ENCODE assay signal across 9 cellular contexts in the genomic region with DNA sequence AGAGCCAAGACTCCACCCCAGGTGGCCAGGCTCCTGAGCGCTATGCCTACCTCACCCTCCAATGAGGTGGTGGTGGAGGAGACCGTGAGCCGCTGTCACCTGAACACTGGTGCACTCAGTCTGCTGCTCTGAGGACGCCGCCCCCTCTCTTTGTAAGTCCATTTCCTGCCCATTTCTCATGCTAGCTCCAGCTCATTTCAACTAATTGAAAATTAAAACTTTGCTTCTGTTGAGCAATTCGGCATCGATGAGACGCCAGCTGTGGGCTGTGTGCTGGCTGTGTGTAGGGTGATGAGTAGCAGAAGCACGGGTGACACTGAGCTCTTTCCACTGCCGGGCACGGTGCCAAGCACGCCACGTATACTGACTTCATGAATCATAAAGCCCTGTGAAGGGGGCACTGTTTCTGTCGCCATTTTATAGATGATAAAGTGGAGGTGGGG. TPM values are rescaled to one million over a fixed set of nuclear protein-coding genes. Genes with fewer than 3 reads are reported as not detected.
A peak's percentile ranks its signal among the peaks of the same experiment; 100 is the strongest.
DNase-seq lines count a peak whose midpoint lies in the region; ATAC-seq, FAIRE-seq and TF ChIP-seq lines count a peak whose summit lies in the region.
"Had no signal": no experiment of that assay in that cellular context is flagged by ENCODE, and none has a peak within 500 bp of the region (broad histone marks: within the 10 kb centered on the region; RNA-seq: fewer than 3 reads in every experiment).

No MANE protein-coding gene starts in this region.

- TF ChIP-seq EP300 in upper lobe of left lung (IDR thresholded peaks at IDR 0.05): no peak

- dilution Hi-C loops in endothelial cell of umbilical vein (cut with MboI; ENCODE audit: extremely low pct_ligation_motif_present, low sequenced_read_pairs): no loop called here

- peaks cover 43% of the 10 kb centered on the region for H3K4me1 ChIP-seq in endothelial cell of umbilical vein (ENCODE audit: control insufficient read depth, extremely low read depth, insufficient read depth, low read length)
- H3K4me1 ChIP-seq in psoas muscle: peaks cover 21% of the 10 kb centered on the region
- H3K4me1 ChIP-seq in upper lobe of left lung: peaks cover 97 to 99% (median 99%) of the 10 kb centered on the region in 4 donors

- peak; percentile 77 for DNase-seq in AG20443 (ENCODE audit: low spot score)
- peak; percentile 76 for DNase-seq in NCI-H1105 (lab: John Stamatoyannopoulos, UW)
- DNase-seq in activated CD8-positive, alpha-beta memory T cell treated with anti-CD3 and anti-CD28 coated beads for 48 hours (ENCODE audit: low read depth in 2 of 3, low spot score in 2 of 3): peak; percentile 75 to 93 (median 90)
- peak; percentile 85 for DNase-seq in endothelial cell of umbilical vein (ENCODE audit: low read depth, low spot score)
- peak; percentile 78 for DNase-seq in psoas muscle
- DNase-seq in upper lobe of left lung: peak; percentile 84 to 87

- H3K36me3 ChIP-seq in endothelial cell of umbilical vein (ENCODE audit: control insufficient read depth in 2 of 2, extremely low read depth in 1 of 2, insufficient read depth in 2 of 2, low read length in 2 of 2) (no peaks in the 10 kb centered on the region), psoas muscle (ENCODE audit: insufficient read depth in 1 of 2, low read depth in 1 of 2) (no peaks in the 10 kb centered on the region), upper lobe of left lung (no peaks in the 10 kb centered on the region)

- no peak overlapping the region for H3K4me3 ChIP-seq in endothelial cell of umbilical vein (replicated peaks in 1 of 3; ENCODE audit: insufficient read depth in 1 of 3, low read depth in 1 of 3, low read length in 3 of 3)
- H3K4me3 ChIP-seq in psoas muscle: no peak overlapping the region
- no peak overlapping the region for H3K4me3 ChIP-seq in upper lobe of left lung

- H4K20me1 ChIP-seq in endothelial cell of umbilical vein (replicated peaks; ENCODE audit: control insufficient read depth, extremely low read depth, insufficient read depth, low read length): no peaks in the 10 kb centered on the region

- H3K27ac ChIP-seq in endothelial cell of umbilical vein (ENCODE audit: insufficient read depth, low read depth, low read length) (peak overlapping the region; percentile 95), psoas muscle (peak overlapping the region; percentile 30), upper lobe of left lung (peak overlapping the region; percentile 81 to 97 (median 95))

- H3K27me3 ChIP-seq in endothelial cell of umbilical vein (ENCODE audit: control insufficient read depth in 2 of 2, insufficient read depth in 2 of 2, low read length in 2 of 2) (no peaks in the 10 kb centered on the region), psoas muscle (ENCODE audit: insufficient read depth in 3 of 3, low read length in 2 of 3) (no peaks in the 10 kb centered on the region), upper lobe of left lung (no peaks in the 10 kb centered on the region)

- H3K9ac ChIP-seq in endothelial cell of umbilical vein (replicated peaks; ENCODE audit: extremely low read depth, insufficient read depth, low read length): peak overlapping the region; percentile 69

- no peaks in the 10 kb centered on the region for H3K9me1 ChIP-seq in endothelial cell of umbilical vein (replicated peaks; ENCODE audit: control insufficient read depth, extremely low read depth, insufficient read depth, low read length)

- 43 to 53% (median 44%) methylated on average over 14 of the region's 14 CpGs for WGBS in psoas muscle, 3 donors
- 31 to 34% methylated on average over 9 to 14 of the region's 14 CpGs for WGBS in upper lobe of left lung, 2 donors

- H3K4me2 ChIP-seq in endothelial cell of umbilical vein (ENCODE audit: insufficient read depth, low read length): peak overlapping the region; percentile 13

- peaks cover 20% of the 10 kb centered on the region for H3K79me2 ChIP-seq in endothelial cell of umbilical vein (ENCODE audit: control insufficient read depth, insufficient read depth, low read length)

- POLR2A ChIA-PET in endothelial cell of umbilical vein (lab: Charles Lee): interaction anchor here (1.1 kb wide), 1 partner anchor 10 kb away, joined by 3 read pairs; no protein-coding TSS in a partner anchor

- CTCF ChIA-PET in endothelial cell of umbilical vein (lab: Charles Lee): interaction anchor here (0.7 to 8.1 kb wide), 9 partner anchors 8 to 53 kb away, joined by 3 to 70 read pairs (median 6); no protein-coding TSS in a partner anchor

- no peak for TF ChIP-seq POLR2A in endothelial cell of umbilical vein (IDR thresholded peaks at IDR 0.05; ENCODE audit: low read depth, low read length)
- TF ChIP-seq POLR2A in upper lobe of left lung (IDR thresholded peaks at IDR 0.05): peak in 1 of 4 donors; percentile 9

- ATAC-seq in psoas muscle: peak in 1 of 4 donors; percentile 25
- ATAC-seq in upper lobe of left lung (ENCODE audit: low FRiP score in 2 of 2): peak in 1 of 2 donors; percentile 51
- ATAC-seq in HG02970 (IDR thresholded peaks at IDR 0.05; ENCODE audit: low FRiP score, unreplicated experiment): no peak
- no peak for ATAC-seq in HG02642 (IDR thresholded peaks at IDR 0.05; ENCODE audit: poor library complexity, unreplicated experiment)

- FAIRE-seq in endothelial cell of umbilical vein (lab: Jason Lieb, UNC): peak; percentile 94
- FAIRE-seq: GM18507 had no signal

- intact Hi-C loops in endothelial cell of umbilical vein (cut with micrococcal nuclease) (loop anchor here (1.0 to 2.0 kb wide), 5 partner anchors 10 to 426 kb away; no protein-coding TSS in a partner anchor), psoas muscle (cut with DNase I) (no loop called here)

- TF ChIP-seq CTCF in endothelial cell of umbilical vein (IDR thresholded peaks at IDR 0.05; ENCODE audit: extremely low read depth in 1 of 2, insufficient read depth in 1 of 2, low read depth in 1 of 2, low read length in 2 of 2) (no peak), psoas muscle (IDR thresholded peaks at IDR 0.05) (no peak), upper lobe of left lung (IDR thresholded peaks at IDR 0.05) (no peak)

- no peak overlapping the region for H2AFZ ChIP-seq in endothelial cell of umbilical vein (ENCODE audit: low read depth, low read length)

- no peaks in the 10 kb centered on the region for H3K9me3 ChIP-seq in endothelial cell of umbilical vein (replicated peaks; ENCODE audit: control insufficient read depth, insufficient read depth, low read length)
- no peaks in the 10 kb centered on the region for H3K9me3 ChIP-seq in psoas muscle
- H3K9me3 ChIP-seq in upper lobe of left lung: no peaks in the 10 kb centered on the region

- BruUV-seq in endothelial cell of umbilical vein (replicated peaks; lab: Mats Ljungman, UMichigan): no TSS peak

TF ChIP-seq in endothelial cell of umbilical vein, 7 proteins besides CTCF, POLR2A, EP300 and RAD21:
- no peak for TF ChIP-seq POLR2AphosphoS5 (IDR thresholded peaks at IDR 0.05; ENCODE audit: insufficient read depth, low read depth, low read length)
- no peak for TF ChIP-seq MYC (IDR thresholded peaks at IDR 0.05; ENCODE audit: low read depth, low read length)
- peak; percentile 26 for TF ChIP-seq JUN (IDR thresholded peaks at IDR 0.05; ENCODE audit: borderline replicate concordance, insufficient read depth, insufficient read length, low read depth)
- TF ChIP-seq FOS (IDR thresholded peaks at IDR 0.05; ENCODE audit: borderline replicate concordance, insufficient read depth, low read length): no peak
TF ChIP-seq in endothelial cell of umbilical vein: peak in this region for 1.

RNA-seq across cellular contexts. Expression of a gene that starts 11.2 kb away (rescaled TPM):
- total RNA-seq in endothelial cell of umbilical vein: 65.9 and 66.0 TPM in 2 replicates
- polyA plus RNA-seq in endothelial cell of umbilical vein: 53.6 and 65.3 TPM in 2 replicates
- 40.5 and 47.6 TPM in 2 replicates for polyA plus RNA-seq in endothelial cell of umbilical vein (2011; cell fraction: cytosol; rRNA removed)
- 19.3 and 20.1 TPM in 2 replicates for polyA plus RNA-seq in endothelial cell of umbilical vein (2011; cell fraction: nucleus; rRNA removed)
- 13.8 and 21.1 TPM in 2 replicates for polyA plus RNA-seq in endothelial cell of umbilical vein (2012)
- polyA minus RNA-seq in endothelial cell of umbilical vein: 51.1 and 52.4 TPM in 2 replicates
- polyA minus RNA-seq in endothelial cell of umbilical vein (2011; cell fraction: cytosol; rRNA and poly(A)+ RNA removed): not detected
- polyA minus RNA-seq in endothelial cell of umbilical vein (2011; cell fraction: nucleus; rRNA and poly(A)+ RNA removed): 10.7 and 15.4 TPM in 2 replicates
- total RNA-seq in psoas muscle: 10 to 100 TPM in 1 of 4 donors, 1 to 10 TPM in 3; 7.5 to 12.8 (median 8.8) TPM
- 1 to 10 TPM; 5.1 to 7.6 (median 5.8) TPM for polyA plus RNA-seq in psoas muscle
- total RNA-seq in upper lobe of left lung: 100 to 1,000 TPM in 1 of 6 donors, 10 to 100 TPM in 5; 28.3 to 113 (median 58.5) TPM

RNA-seq across cellular contexts. Expression of a gene that starts 51.8 kb away (rescaled TPM):
- total RNA-seq in endothelial cell of umbilical vein (41.7 and 48.5 TPM in 2 replicates), psoas muscle (10 to 100 TPM; 32.3 to 69.1 (median 51.1) TPM), upper lobe of left lung (100 to 1,000 TPM in 2 of 6 donors, 10 to 100 TPM in 4; 54.9 to 181 (median 87.9) TPM)
- polyA plus RNA-seq in endothelial cell of umbilical vein (12.7 and 13.6 TPM in 2 replicates), psoas muscle (10 to 100 TPM; 19.9 to 45.3 (median 25.3) TPM)
- 14.4 and 16.4 TPM in 2 replicates for polyA plus RNA-seq in endothelial cell of umbilical vein (2011; cell fraction: cytosol; rRNA removed)
- 36.9 and 42.3 TPM in 2 replicates for polyA plus RNA-seq in endothelial cell of umbilical vein (2011; cell fraction: nucleus; rRNA removed)
- polyA plus RNA-seq in endothelial cell of umbilical vein (2012): 13.9 and 15.2 TPM in 2 replicates
- 65.0 and 93.7 TPM in 2 replicates for polyA minus RNA-seq in endothelial cell of umbilical vein
- 23.1 TPM for polyA minus RNA-seq in endothelial cell of umbilical vein (2011; cell fraction: cytosol; rRNA and poly(A)+ RNA removed)
- 110 and 161 TPM in 2 replicates for polyA minus RNA-seq in endothelial cell of umbilical vein (2011; cell fraction: nucleus; rRNA and poly(A)+ RNA removed)

Comparison
In these comparisons a context has a peak if more than half of its experiments do, and no peak if none do; other contexts are left out.
1. H3K27ac ChIP-seq: peak in every context shown above with its lines; median percentile 95 in endothelial cell of umbilical vein; 95 in upper lobe of left lung; 30 in psoas muscle.